In the genomic region with DNA sequence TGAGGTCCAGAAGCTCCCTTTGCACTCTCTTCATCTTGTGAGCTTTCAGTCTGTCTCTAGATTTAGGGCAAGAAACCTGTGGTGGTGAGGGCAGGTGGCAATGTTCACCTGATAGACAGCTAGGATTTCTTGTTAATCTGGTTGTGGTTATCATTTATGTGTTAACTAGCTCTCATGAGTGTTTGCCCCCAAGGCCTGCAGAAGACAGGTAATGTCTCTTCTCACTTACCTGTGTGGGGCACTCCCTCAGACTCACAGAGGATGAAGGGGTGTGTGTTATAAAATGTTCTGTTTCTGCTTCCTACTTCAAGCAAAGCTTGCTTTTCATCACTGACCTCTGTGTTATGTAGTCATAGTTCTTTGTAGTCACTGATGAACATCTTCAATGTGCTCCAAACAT, we compare ENCODE assay signal across 23 cellular contexts. TPM values are rescaled to one million over a fixed set of nuclear protein-coding genes. Genes with fewer than 3 reads are reported as not detected.
"Had no signal": no experiment of that assay in that cellular context is flagged by ENCODE, and none has a peak within 500 bp of the region (broad histone marks: within the 10 kb centered on the region; RNA-seq: fewer than 3 reads in every experiment).

No MANE protein-coding gene starts in this region.

- FAIRE-seq: colon, frontal cortex had no signal

- H2AFZ ChIP-seq: parathyroid adenoma had no signal

- H3K4me3 Mint-ChIP-seq: dendritic cell treated with granulocyte-macrophage colony-stimulating factor and Interleukin-4, amounts not matched to agents 40 ng/mL and 50 ng/mL, for 4 days; effector memory CD8-positive, alpha-beta T cell; mesothelial cell of epicardium; natural killer cell; neural crest cell had no signal

- DNase-seq: cerebellar nuclear complex; effector memory CD8-positive, alpha-beta T cell; erythroblast; heart left ventricle; hippocampal formation; kidney glomerular epithelial cell; natural killer cell; psoas muscle; retina; right lobe of liver; stimulated activated CD4-positive, alpha-beta T cell treated with anti-CD3 and anti-CD28 coated beads, Interleukin-4, amount 100 ng/mL, for 1 hour; stimulated activated CD8-positive, alpha-beta memory T cell treated with anti-CD3 and anti-CD28 coated beads, Interleukin-4, amount 100 ng/mL, for 48 hours; stimulated activated naive CD4-positive, alpha-beta T cell; upper lobe of left lung; uterus had no signal

- H3K4me3 ChIP-seq: heart left ventricle, psoas muscle, right lobe of liver, upper lobe of left lung, uterus had no signal

- H3K27ac Mint-ChIP-seq: dendritic cell treated with granulocyte-macrophage colony-stimulating factor and Interleukin-4, amounts not matched to agents 40 ng/mL and 50 ng/mL, for 4 days; effector memory CD8-positive, alpha-beta T cell; natural killer cell had no signal

- H3K27me3 ChIP-seq: heart left ventricle, right lobe of liver, upper lobe of left lung, uterus had no signal

- H3K4me1 ChIP-seq: heart left ventricle, parathyroid adenoma, right lobe of liver, upper lobe of left lung, uterus had no signal

- H3K27me3 Mint-ChIP-seq: dendritic cell treated with granulocyte-macrophage colony-stimulating factor and Interleukin-4, amounts not matched to agents 40 ng/mL and 50 ng/mL, for 4 days had no signal

- H3K9ac ChIP-seq: parathyroid adenoma had no signal

- H3K36me3 Mint-ChIP-seq: mesothelial cell of epicardium, natural killer cell had no signal

- H3K9me3 ChIP-seq: psoas muscle, right lobe of liver, upper lobe of left lung, uterus had no signal

- ATAC-seq: effector memory CD8-positive, alpha-beta T cell; heart left ventricle; natural killer cell; right lobe of liver had no signal

- H3K9me3 Mint-ChIP-seq: dendritic cell treated with granulocyte-macrophage colony-stimulating factor and Interleukin-4, amounts not matched to agents 40 ng/mL and 50 ng/mL, for 4 days; effector memory CD8-positive, alpha-beta T cell; natural killer cell had no signal

- H3K36me3 ChIP-seq: heart left ventricle, right lobe of liver, upper lobe of left lung, uterus had no signal

- H3K4me1 Mint-ChIP-seq: natural killer cell had no signal

- H3K27ac ChIP-seq: heart left ventricle, parathyroid adenoma, right lobe of liver, upper lobe of left lung, uterus had no signal

- H3K79me2 ChIP-seq: parathyroid adenoma had no signal

RNA-seq across cellular contexts. Expression of gene EGF, which starts 17.8 kb away (rescaled TPM):
- total RNA-seq: lung microvascular endothelial cell, right lobe of liver had no signal
- polyA plus RNA-seq: liver had no signal
